In genomic region chr5:75365740-75366139, GRCh38 we compare ENCODE assay signal across 2 cellular contexts.
TF ChIP-seq lines count a peak whose summit lies in the region.

No MANE protein-coding gene starts in this region.

TF ChIP-seq in HepG2, 621 proteins besides CTCF, POLR2A, EP300 and RAD21:
- TF ChIP-seq JARID2 (CRISPR knock-in tag; IDR thresholded peaks at IDR 0.05; ENCODE audit: insufficient replicate concordance) (no peak), ZSCAN5A (CRISPR knock-in tag; IDR thresholded peaks at IDR 0.05; ENCODE audit: borderline replicate concordance) (no peak), HNF1B (CRISPR knock-in tag; IDR thresholded peaks at IDR 0.05) (no peak), POGZ (CRISPR knock-in tag; IDR thresholded peaks at IDR 0.05) (no peak), ZBTB1 (CRISPR knock-in tag; IDR thresholded peaks at IDR 0.05; ENCODE audit: borderline replicate concordance) (no peak), MYC (CRISPR knock-in tag; IDR thresholded peaks at IDR 0.05; ENCODE audit: borderline replicate concordance) (no peak), DPF2 (CRISPR knock-in tag; IDR thresholded peaks at IDR 0.05; ENCODE audit: borderline replicate concordance, low read depth) (no peak), RFX5 (IDR thresholded peaks at IDR 0.05; ENCODE audit: low read depth, low read length) (no peak), SNAI1 (CRISPR knock-in tag; IDR thresholded peaks at IDR 0.05; ENCODE audit: borderline replicate concordance) (no peak), WIZ (CRISPR knock-in tag; IDR thresholded peaks at IDR 0.05) (no peak), ZNF296 (CRISPR knock-in tag; conservative IDR thresholded peaks at IDR 0.05) (no peak), FOXC1 (CRISPR knock-in tag; IDR thresholded peaks at IDR 0.05; ENCODE audit: borderline replicate concordance) (no peak), ZNF691 (CRISPR knock-in tag; IDR thresholded peaks at IDR 0.05; ENCODE audit: borderline replicate concordance, low read depth) (no peak), NFRKB (IDR thresholded peaks at IDR 0.05) (no peak), TFAP4 (IDR thresholded peaks at IDR 0.05; ENCODE audit: borderline replicate concordance, low read depth) (no peak)

TF ChIP-seq in K562, 482 proteins besides CTCF, POLR2A, EP300 and RAD21:
- TF ChIP-seq FOSL1 (tag; conservative IDR thresholded peaks at IDR 0.05) (peak; percentile 22; the same call in 1 of the 2 replicates), UBTF (IDR thresholded peaks at IDR 0.05; ENCODE audit: borderline replicate concordance in 1 of 2, low read depth in 2 of 2, low read length in 2 of 2) (no peak), HEY1 (CRISPR knock-in tag; IDR thresholded peaks at IDR 0.05; ENCODE audit: borderline replicate concordance) (no peak), EGR1 (conservative IDR thresholded peaks at IDR 0.05) (no peak), MIER1 (IDR thresholded peaks at IDR 0.05; ENCODE audit: low read depth) (no peak), L3MBTL2 (IDR thresholded peaks at IDR 0.05) (no peak), SP1 (CRISPR knock-in tag; IDR thresholded peaks at IDR 0.05) (no peak), ZKSCAN1 (IDR thresholded peaks at IDR 0.05; ENCODE audit: low read depth, low read length) (0 out of 2 replicates have a peak, but pooled peaks have one; percentile 47), TCFL5 (CRISPR knock-in tag; conservative IDR thresholded peaks at IDR 0.05) (no peak), BRCA1 (IDR thresholded peaks at IDR 0.05) (no peak), BRCA1 (CRISPR knock-in tag; IDR thresholded peaks at IDR 0.05) (no peak)
